ENCODE assay signal across 9 cellular contexts in genomic region chr19:39052243-39052746, GRCh38. TPM values are rescaled to one million over a fixed set of nuclear protein-coding genes. Genes with fewer than 3 reads are reported as not detected.
A peak's percentile ranks its signal among the peaks of the same experiment; 100 is the strongest.
DNase-seq lines count a peak whose midpoint lies in the region; ATAC-seq and TF ChIP-seq lines count a peak whose summit lies in the region.
"Had no signal": no experiment of that assay in that cellular context is flagged by ENCODE, and none has a peak within 500 bp of the region (broad histone marks: within the 10 kb centered on the region; RNA-seq: fewer than 3 reads in every experiment).

No MANE protein-coding gene starts in this region.

- no peak overlapping the region for H3K4ac ChIP-seq in mesenchymal stem cell (ENCODE audit: low read depth in 1 of 2, low read length in 2 of 2)

- no peak overlapping the region for H3K14ac ChIP-seq in mesenchymal stem cell (ENCODE audit: low read length in 2 of 2)

- DNase-seq in GDM1 (lab: John Stamatoyannopoulos, UW): peak; percentile 6
- peak; percentile 23 for DNase-seq in MV-4-11 (lab: John Stamatoyannopoulos, UW)
- peak; percentile 73 to 75 for DNase-seq in activated CD4-positive, alpha-beta T cell treated with anti-CD3 and anti-CD28 coated beads, Interleukin-2, amount 50 U/mL, for 48 hours
- peak; percentile 65 to 89 (median 84) for DNase-seq in dorsolateral prefrontal cortex
- peak; percentile 37 for DNase-seq in mesenchymal stem cell
- DNase-seq in stimulated activated CD8-positive, alpha-beta memory T cell treated with anti-CD3 and anti-CD28 coated beads, Interleukin-15, amount 100 ng/mL, for 48 hours (ENCODE audit: low read depth in 2 of 2): peak; percentile 47 to 50
- no peak for DNase-seq in HuH-7.5 (ENCODE audit: low spot score)

- no peaks in the 10 kb centered on the region for H3K36me3 ChIP-seq in mesenchymal stem cell (ENCODE audit: control insufficient read depth in 1 of 2, insufficient read depth in 2 of 2, low read depth in 1 of 2, low read length in 2 of 2)

- no peak overlapping the region for H2AK5ac ChIP-seq in mesenchymal stem cell (ENCODE audit: low read length, severe bottlenecking)

- H4K91ac ChIP-seq in mesenchymal stem cell (ENCODE audit: low read length): no peak overlapping the region

- no peak for ATAC-seq in GM21576 (IDR thresholded peaks at IDR 0.05; ENCODE audit: unreplicated experiment)

- no peak overlapping the region for H2BK12ac ChIP-seq in mesenchymal stem cell (ENCODE audit: low read length in 2 of 2)

- no peak overlapping the region for H3K4me2 ChIP-seq in mesenchymal stem cell (ENCODE audit: low read length, poor library complexity, severe bottlenecking)

- H3K23ac ChIP-seq in mesenchymal stem cell (ENCODE audit: low read length in 2 of 2): no peak overlapping the region

- peaks cover 5% of the 10 kb centered on the region for H3K9me3 ChIP-seq in mesenchymal stem cell (ENCODE audit: control insufficient read depth, low read length)

- H4K8ac ChIP-seq in mesenchymal stem cell (ENCODE audit: low read length): no peak overlapping the region

- WGBS in mesenchymal stem cell: 22% methylated on average over 10 of the region's 10 CpGs

- H3K9ac ChIP-seq in mesenchymal stem cell (ENCODE audit: low read length): no peak overlapping the region

- TF ChIP-seq CTCF in dorsolateral prefrontal cortex (IDR thresholded peaks at IDR 0.05 in 54 of 56, conservative IDR thresholded peaks at IDR 0.05 in 2 of 56; ENCODE audit: low read depth in 1 of 56, partially characterized antibody in 56 of 56): peak; percentile 52 to 95 (median 88)

- H3K27ac ChIP-seq in dorsolateral prefrontal cortex: peak overlapping the region; percentile 69 to 100 (median 97)
- no peak overlapping the region for H3K27ac ChIP-seq in mesenchymal stem cell (ENCODE audit: low read length, poor library complexity, severe bottlenecking)

- H3K27me3 ChIP-seq in dorsolateral prefrontal cortex: no peaks in the 10 kb centered on the region
- H3K27me3 ChIP-seq in mesenchymal stem cell (ENCODE audit: control insufficient read depth in 1 of 2, insufficient read depth in 1 of 2, low read length in 2 of 2): peaks cover 3 to 12% of the 10 kb centered on the region in 2 experiments

- no peak overlapping the region for H2BK5ac ChIP-seq in mesenchymal stem cell (ENCODE audit: low read depth, low read length, poor library complexity, severe bottlenecking)

- no peak overlapping the region for H3K18ac ChIP-seq in mesenchymal stem cell (ENCODE audit: low read depth in 1 of 2, low read length in 2 of 2)

- H2BK120ac ChIP-seq in mesenchymal stem cell (ENCODE audit: low read depth, low read length): no peak overlapping the region

- intact Hi-C loops in dorsolateral prefrontal cortex (cut with DNase I): loop anchor here (1.0 to 10.0 kb wide), 6 partner anchors 53 to 276 kb away; partner anchors contain the start of genes LRFN1 (in 1 of the 2) and PAK4 (in 1 of the 2)

- H2AFZ ChIP-seq in mesenchymal stem cell (ENCODE audit: low read depth, low read length): no peak overlapping the region

- H2BK15ac ChIP-seq in mesenchymal stem cell (ENCODE audit: low read depth, poor library complexity, severe bottlenecking): no peak overlapping the region

- H3K79me1 ChIP-seq in mesenchymal stem cell (replicated peaks; ENCODE audit: low read length, poor library complexity, severe bottlenecking): no peaks in the 10 kb centered on the region

- H3K4me1 ChIP-seq in mesenchymal stem cell (ENCODE audit: control insufficient read depth, insufficient read depth, low read depth, low read length): no peaks in the 10 kb centered on the region

- H3K4me3 ChIP-seq in dorsolateral prefrontal cortex (peak overlapping the region in 2 of 59 donors; percentile 24 to 32), mesenchymal stem cell (ENCODE audit: insufficient read depth in 1 of 2, low read depth in 1 of 2, low read length in 2 of 2) (no peak overlapping the region)

RNA-seq across cellular contexts. Expression of gene FBXO27, which starts 19.9 kb away (rescaled TPM):
- 10 to 100 TPM; 21.0 to 56.7 (median 37.9) TPM for total RNA-seq in dorsolateral prefrontal cortex
- polyA plus RNA-seq in mesenchymal stem cell (2013, experiment 1 of 2): 3.2 TPM
- 2.3 TPM for polyA plus RNA-seq in mesenchymal stem cell (2013, experiment 2 of 2)

RNA-seq across cellular contexts. Expression of gene ACP7, which starts 31.9 kb away (rescaled TPM):
- 10 to 100 TPM in 2 of 120 experiments, 1 to 10 TPM in 106, under 1 TPM in 12; 0.15 to 17.0 (median 2.5) TPM for total RNA-seq in dorsolateral prefrontal cortex
- polyA plus RNA-seq in mesenchymal stem cell (2013, experiment 1 of 2): 0.01 TPM
- polyA plus RNA-seq in mesenchymal stem cell (2013, experiment 2 of 2): not detected
- total RNA-seq: activated CD8-positive, alpha-beta memory T cell treated with anti-CD3 and anti-CD28 coated beads for 36 hours had no signal
